Comparison of ENCODE assay signal across 24 cellular contexts in the genomic region with DNA sequence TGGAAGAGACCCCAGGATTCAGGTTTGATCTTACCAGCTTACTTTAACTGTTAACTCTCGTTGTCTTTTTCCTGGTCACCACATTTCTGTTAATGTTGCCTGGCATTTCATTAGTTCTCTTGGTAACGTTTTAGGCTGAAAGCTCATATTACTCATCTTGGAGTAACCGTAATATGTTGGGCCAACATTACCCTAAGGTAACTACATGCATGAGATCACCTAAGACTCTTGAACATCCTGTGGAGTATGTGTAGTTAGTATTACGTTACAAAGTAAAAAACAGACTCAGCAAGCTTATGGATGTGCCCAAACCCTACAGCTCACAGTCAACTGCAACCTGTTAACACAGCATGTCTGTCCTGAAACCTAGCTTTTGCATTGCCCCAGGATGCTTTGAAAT.
DNase-seq lines count a peak whose midpoint lies in the region; ATAC-seq, FAIRE-seq and TF ChIP-seq lines count a peak whose summit lies in the region.
"Had no signal": no experiment of that assay in that cellular context is flagged by ENCODE, and none has a peak within 500 bp of the region (broad histone marks: within the 10 kb centered on the region; RNA-seq: fewer than 3 reads in every experiment).

No MANE protein-coding gene starts in this region.

- peak overlapping the region; percentile 73; the same call in 1 of the 3 replicates for H2BK15ac ChIP-seq in IMR-90 (ENCODE audit: low read depth, low read length)

- no peaks in the 10 kb centered on the region for H3K36me3 ChIP-seq in IMR-90 (ENCODE audit: control insufficient read depth, insufficient read depth, low read length)
- H3K36me3 ChIP-seq: thoracic aorta had no signal

- H3K4me1 ChIP-seq in IMR-90 (ENCODE audit: control insufficient read depth, insufficient read depth, low read length) = peaks cover 20% of the 10 kb centered on the region

- H3K27ac ChIP-seq in IMR-90 (ENCODE audit: insufficient read depth, low read length) = no peak overlapping the region
- H3K27ac ChIP-seq: thoracic aorta had no signal

- CTCF ChIA-PET in IMR-90 (lab: Yijun Ruan, JAX) = interaction anchor here (1.4 kb wide), 1 partner anchor 19 kb away, joined by 5 read pairs; no protein-coding TSS in a partner anchor

- H3K9me1 ChIP-seq in IMR-90 (ENCODE audit: insufficient read depth, low read length) = no peaks in the 10 kb centered on the region; the same call in none of the 2 replicates

- peak overlapping the region in 1 of 2 experiments; percentile 43; a peak in 1 of 4 replicates for H4K8ac ChIP-seq in IMR-90 (ENCODE audit: low read depth in 2 of 2, low read length in 2 of 2)

- DNase-seq in IMR-90 (no peak), NCI-H2107 (lab: John Stamatoyannopoulos, UW) (peak; percentile 22), RCC 7860 (ENCODE audit: low spot score) (peak; percentile 59), kidney glomerular epithelial cell (lab: John Stamatoyannopoulos, UW) (peak; percentile 12), NAMALWA (ENCODE audit: low spot score) (no peak)
- DNase-seq: activated naive CD8-positive, alpha-beta T cell treated with anti-CD3 and anti-CD28 coated beads for 36 hours; CD4-positive, alpha-beta T cell; DMS79 treated with DMSO at 0.1 percent for 48 hours; effector memory CD8-positive, alpha-beta T cell; HFFc6; Kasumi-1; naive thymus-derived CD4-positive, alpha-beta T cell; NCI-H1105 treated with DMSO at 0.1 percent for 48 hours; NCI-H226; occipital lobe; stimulated activated CD4-positive, alpha-beta T cell treated with anti-CD3 and anti-CD28 coated beads, Interleukin-4, amount 100 ng/mL, for 1 hour; stimulated activated naive CD4-positive, alpha-beta T cell; T-helper 9 cell had no signal

- no peaks in the 10 kb centered on the region for H4K20me1 ChIP-seq in IMR-90 (ENCODE audit: insufficient read depth, low read length)

- H3K4me3 ChIP-seq in IMR-90 (ENCODE audit: insufficient read depth, low read depth, low read length) = no peak overlapping the region
- H3K4me3 ChIP-seq: thoracic aorta had no signal

- H2BK20ac ChIP-seq in IMR-90 (ENCODE audit: low read depth, low read length) = peak overlapping the region; percentile 69

- TF ChIP-seq RAD21 in IMR-90 (IDR thresholded peaks at IDR 0.05; ENCODE audit: low read length) = no peak

- H4K91ac ChIP-seq in IMR-90 (ENCODE audit: insufficient read depth, low read depth, low read length) = 0 out of 2 replicates have a peak overlapping the region, but pooled peaks have one; percentile 4

- peak overlapping the region; percentile 50; the same call in 1 of the 2 replicates for H2AK5ac ChIP-seq in IMR-90 (ENCODE audit: low read depth, low read length)

- POLR2A ChIA-PET in IMR-90 (lab: Charles Lee; ENCODE audit: unreplicated experiment) = no interaction called here

- no peak overlapping the region for H2AK9ac ChIP-seq in IMR-90 (replicated peaks; ENCODE audit: low read depth, low read length, poor library complexity)

- dilution Hi-C loops in IMR-90 (cut with HindIII; ENCODE audit: low sequenced_read_pairs, unreplicated experiment) = no loop called here

- FAIRE-seq in RCC 7860 (lab: Jason Lieb, UNC) = peak; percentile 23

- no peaks in the 10 kb centered on the region for H3K79me1 ChIP-seq in IMR-90 (ENCODE audit: low read depth in 1 of 2, low read length in 2 of 2)

- H3K23ac ChIP-seq in IMR-90 (ENCODE audit: low read depth, low read length) = peak overlapping the region; percentile 26; the same call in 1 of the 2 replicates

- peaks cover 1% of the 10 kb centered on the region; the same call in 1 of the 2 replicates for H3K9me3 ChIP-seq in IMR-90 (ENCODE audit: control insufficient read depth, insufficient read depth, low read length)
- H3K9me3 ChIP-seq: thoracic aorta had no signal

- H3K9ac ChIP-seq in IMR-90 (ENCODE audit: low read depth, low read length) = no peak overlapping the region

- peak overlapping the region; percentile 36; the same call in 1 of the 2 replicates for H3K14ac ChIP-seq in IMR-90 (replicated peaks; ENCODE audit: low read depth, low read length)

- H3K4me2 ChIP-seq in IMR-90 (ENCODE audit: low read depth, low read length) = no peak overlapping the region

- no TSS peak for BruUV-seq in IMR-90 (replicated peaks; lab: Mats Ljungman, UMichigan)

- intact Hi-C loops in IMR-90 (cut with micrococcal nuclease) = no loop called here

- in situ Hi-C loops in IMR-90 (cut with MboI; ENCODE audit: low sequenced_read_pairs) = no loop called here

- peak overlapping the region; percentile 34; the same call in 1 of the 2 replicates for H4K5ac ChIP-seq in IMR-90 (ENCODE audit: low read depth, low read length)

- H3K4ac ChIP-seq in IMR-90 (ENCODE audit: low read depth, low read length) = 0 out of 2 replicates have a peak overlapping the region, but pooled peaks have one; percentile 52

- TF ChIP-seq CTCF in IMR-90 (conservative IDR thresholded peaks at IDR 0.05; ENCODE audit: low read depth, low read length) = no peak

- no CpG with 5 or more reads among the region's 4 CpGs for WGBS in IMR-90 (ENCODE audit: extremely low coverage in 2 of 2, insufficient read length in 1 of 2), 2 experiments

- peak overlapping the region; percentile 11 for H2BK5ac ChIP-seq in IMR-90 (ENCODE audit: low read depth, low read length, poor library complexity, severe bottlenecking)

- ATAC-seq in IMR-90 (ENCODE audit: low read depth) (no peak), HG03439 (IDR thresholded peaks at IDR 0.05; ENCODE audit: unreplicated experiment) (no peak), GM21360 (IDR thresholded peaks at IDR 0.05; ENCODE audit: unreplicated experiment) (no peak)
- ATAC-seq: effector memory CD8-positive, alpha-beta T cell; left lobe of liver; naive thymus-derived CD4-positive, alpha-beta T cell; Right ventricle myocardium inferior; WTC11 had no signal

- H2AFZ ChIP-seq in IMR-90 (replicated peaks; ENCODE audit: low read length, poor library complexity) = no peak overlapping the region

- no peak for TF ChIP-seq POLR2A in IMR-90 (IDR thresholded peaks at IDR 0.05; ENCODE audit: low read depth, low read length)

- H2BK120ac ChIP-seq in IMR-90 (ENCODE audit: low read depth, low read length) = peak overlapping the region; percentile 10

- H3K56ac ChIP-seq in IMR-90 (ENCODE audit: extremely low read depth, insufficient read depth, low read length) = no peak overlapping the region

- peak overlapping the region; percentile 87; the same call in 1 of the 2 replicates for H3K18ac ChIP-seq in IMR-90 (ENCODE audit: low read depth, low read length)

- no peaks in the 10 kb centered on the region for H3K27me3 ChIP-seq in IMR-90 (ENCODE audit: control insufficient read depth, insufficient read depth, low read length)

TF ChIP-seq in IMR-90, 13 proteins besides CTCF, POLR2A, EP300 and RAD21:
- TF ChIP-seq SMC3 (IDR thresholded peaks at IDR 0.05; ENCODE audit: low read depth, low read length) (no peak), CHD1 (IDR thresholded peaks at IDR 0.05; ENCODE audit: low read depth, low read length) (no peak), BHLHE40 (IDR thresholded peaks at IDR 0.05; ENCODE audit: low read depth, low read length) (no peak), MXI1 (IDR thresholded peaks at IDR 0.05; ENCODE audit: borderline replicate concordance, low read depth, low read length) (no peak), CEBPB (IDR thresholded peaks at IDR 0.05; ENCODE audit: low read depth, low read length) (no peak), RFX5 (IDR thresholded peaks at IDR 0.05; ENCODE audit: low read depth, low read length) (no peak), RCOR1 (IDR thresholded peaks at IDR 0.05; ENCODE audit: insufficient replicate concordance, low read length) (no peak), ELK1 (IDR thresholded peaks at IDR 0.05; ENCODE audit: borderline replicate concordance, low read depth, low read length) (no peak), NFE2L2 (IDR thresholded peaks at IDR 0.05; ENCODE audit: low read depth, low read length) (no peak), USF2 (IDR thresholded peaks at IDR 0.05; ENCODE audit: low read depth, low read length) (no peak), MAZ (IDR thresholded peaks at IDR 0.05; ENCODE audit: borderline replicate concordance, low read depth, low read length) (no peak), FOS (IDR thresholded peaks at IDR 0.05; ENCODE audit: low read depth, low read length) (no peak), MAFK (IDR thresholded peaks at IDR 0.05; ENCODE audit: low read depth, low read length) (no peak)

Comparison
In these comparisons a context has a peak if more than half of its experiments do, and no peak if none do; other contexts are left out.
1. DNase-seq: peak in NCI-H2107 (single experiment), RCC 7860 (single experiment) and kidney glomerular epithelial cell (single experiment); none in IMR-90 (single experiment) and NAMALWA (single experiment).